In genomic region chr7:76392531-76393115, GRCh38 we compare ENCODE assay signal across 8 cellular contexts. TPM values are rescaled to one million over a fixed set of nuclear protein-coding genes. Genes with fewer than 3 reads are reported as not detected.
A peak's percentile ranks its signal among the peaks of the same experiment; 100 is the strongest.
DNase-seq lines count a peak whose midpoint lies in the region; ATAC-seq, FAIRE-seq and TF ChIP-seq lines count a peak whose summit lies in the region.

No MANE protein-coding gene starts in this region.

- H2AFZ ChIP-seq in astrocyte (ENCODE audit: low read depth, low read length) = peak overlapping the region; percentile 99

- WGBS in right lobe of liver (ENCODE audit: insufficient coverage, low coverage, low lambda C conversion rate, missing lambda C conversion rate) = 33% methylated on average over 5 of the region's 12 CpGs

- H3K9me3 ChIP-seq in astrocyte (ENCODE audit: insufficient read depth, low read depth, low read length) (no peaks in the 10 kb centered on the region), right lobe of liver (no peaks in the 10 kb centered on the region), tibial artery (no peaks in the 10 kb centered on the region)

- H3K27me3 ChIP-seq in astrocyte (ENCODE audit: insufficient read depth, low read length) = no peaks in the 10 kb centered on the region
- H3K27me3 ChIP-seq in right lobe of liver = no peaks in the 10 kb centered on the region
- no peaks in the 10 kb centered on the region for H3K27me3 ChIP-seq in tibial artery

- peak overlapping the region; percentile 99 for H3K4me2 ChIP-seq in astrocyte (ENCODE audit: low read length)

- peaks cover 24% of the 10 kb centered on the region for H3K4me1 Mint-ChIP-seq in activated T-cell treated with anti-CD3 and anti-CD28 coated beads, Interleukin-2, amount 50 U/mL, for 72 hours (ENCODE audit: low read depth)
- H3K4me1 Mint-ChIP-seq in astrocyte (ENCODE audit: low read depth, unreplicated experiment) = peaks cover 8% of the 10 kb centered on the region

- H3K27ac ChIP-seq in astrocyte (ENCODE audit: low read depth, low read length) (peak overlapping the region; percentile 10), right lobe of liver (peak overlapping the region; percentile 85 to 93 (median 90)), tibial artery (peak overlapping the region; percentile 72 to 85)

- H3K79me2 ChIP-seq in astrocyte (ENCODE audit: insufficient read depth, low read length) = no peaks in the 10 kb centered on the region

- DNase-seq in activated T-cell treated with anti-CD3 and anti-CD28 coated beads, Interleukin-2, amount 50 U/mL, for 72 hours = no peak
- DNase-seq in activated T-cell treated with anti-CD3 and anti-CD28 coated beads, Interleukin-2, amount 50 U/mL, for 1 hour = no peak
- DNase-seq in astrocyte (ENCODE audit: low read depth) (no peak), right lobe of liver (no peak), tibial artery (no peak), AG08395 (ENCODE audit: low spot score) (no peak), NCI-H2029 treated with DMSO at 0.1 percent for 48 hours (lab: John Stamatoyannopoulos, UW) (no peak)

- H4K20me1 ChIP-seq in astrocyte (ENCODE audit: insufficient read depth, low read length) = no peaks in the 10 kb centered on the region

- ATAC-seq in activated T-cell treated with anti-CD3 and anti-CD28 coated beads, Interleukin-2, amount 50 U/mL, for 72 hours (replicated peaks in 1 of 2) = peak; percentile 0 to 3
- peak in 2 of 4 donors; percentile 59 to 71 for ATAC-seq in right lobe of liver
- no peak for ATAC-seq in HG03095 (IDR thresholded peaks at IDR 0.05; ENCODE audit: unreplicated experiment)

- H3K4me3 ChIP-seq in astrocyte (ENCODE audit: insufficient read depth, low read depth, low read length) (peak overlapping the region; percentile 73), right lobe of liver (peak overlapping the region; percentile 70 to 81 (median 71)), tibial artery (peak overlapping the region; percentile 56 to 70)

- peak overlapping the region; percentile 85 for H3K9ac ChIP-seq in astrocyte (ENCODE audit: low read length)

- H3K4me3 Mint-ChIP-seq in activated T-cell treated with anti-CD3 and anti-CD28 coated beads, Interleukin-2, amount 50 U/mL, for 72 hours = peak overlapping the region; percentile 90
- H3K4me3 Mint-ChIP-seq in astrocyte (ENCODE audit: unreplicated experiment) = peak overlapping the region; percentile 76

- no peak for FAIRE-seq in astrocyte (lab: Jason Lieb, UNC)

- H3K36me3 ChIP-seq in astrocyte (ENCODE audit: insufficient read depth, low read length) (no peaks in the 10 kb centered on the region), right lobe of liver (no peaks in the 10 kb centered on the region), tibial artery (no peaks in the 10 kb centered on the region)

- no peaks in the 10 kb centered on the region for H3K36me3 Mint-ChIP-seq in activated T-cell treated with anti-CD3 and anti-CD28 coated beads, Interleukin-2, amount 50 U/mL, for 72 hours (ENCODE audit: insufficient read depth in 2 of 2)
- H3K36me3 Mint-ChIP-seq in astrocyte (ENCODE audit: low read depth, unreplicated experiment) = peaks cover 2% of the 10 kb centered on the region

- H3K4me1 ChIP-seq in astrocyte (ENCODE audit: insufficient read depth, low read length) = peaks cover 11% of the 10 kb centered on the region
- peaks cover 0 to 21% (median 0%) of the 10 kb centered on the region in 4 donors for H3K4me1 ChIP-seq in right lobe of liver
- peaks cover 0 to 31% (median 18%) of the 10 kb centered on the region in 4 donors for H3K4me1 ChIP-seq in tibial artery

- H3K9me3 Mint-ChIP-seq in activated T-cell treated with anti-CD3 and anti-CD28 coated beads, Interleukin-2, amount 50 U/mL, for 72 hours = no peaks in the 10 kb centered on the region
- no peaks in the 10 kb centered on the region for H3K9me3 Mint-ChIP-seq in astrocyte (ENCODE audit: unreplicated experiment)

- TF ChIP-seq POLR2A in right lobe of liver (IDR thresholded peaks at IDR 0.05) = no peak

- TF ChIP-seq CTCF in astrocyte (IDR thresholded peaks at IDR 0.05; ENCODE audit: insufficient read depth, low read depth, low read length) (no peak), right lobe of liver (IDR thresholded peaks at IDR 0.05) (no peak), tibial artery (IDR thresholded peaks at IDR 0.05) (no peak)

- H3K27me3 Mint-ChIP-seq in activated T-cell treated with anti-CD3 and anti-CD28 coated beads, Interleukin-2, amount 50 U/mL, for 72 hours (ENCODE audit: low read depth) = no peaks in the 10 kb centered on the region
- peaks cover 3% of the 10 kb centered on the region for H3K27me3 Mint-ChIP-seq in astrocyte (ENCODE audit: low read depth, unreplicated experiment)

- intact Hi-C loops in right lobe of liver (cut with DNase I) = no loop called here
- intact Hi-C loops in tibial artery (cut with DNase I; ENCODE audit: low total_unique reads) = no loop called here

- peak overlapping the region; percentile 93 for H3K27ac Mint-ChIP-seq in activated T-cell treated with anti-CD3 and anti-CD28 coated beads, Interleukin-2, amount 50 U/mL, for 72 hours
- peak overlapping the region; percentile 94 for H3K27ac Mint-ChIP-seq in astrocyte (ENCODE audit: unreplicated experiment)

RNA-seq across cellular contexts. Expression of gene SSC4D, which starts 16.9 kb away (rescaled TPM):
- total RNA-seq in activated T-cell treated with anti-CD3 and anti-CD28 coated beads, Interleukin-2, amount 50 U/mL, for 72 hours = 1 to 10 TPM in 1 of 2 donors, under 1 TPM in 1; 0.60 to 1.0 TPM
- total RNA-seq in astrocyte = 6.0 and 7.4 TPM in 2 replicates
- 1 to 10 TPM; 1.2 to 2.6 (median 1.2) TPM for total RNA-seq in right lobe of liver

RNA-seq across cellular contexts. Expression of gene ZP3, which starts 32.1 kb away (rescaled TPM):
- 10 to 100 TPM in 1 of 2 donors, 1 to 10 TPM in 1; 7.7 to 11.8 TPM for total RNA-seq in activated T-cell treated with anti-CD3 and anti-CD28 coated beads, Interleukin-2, amount 50 U/mL, for 72 hours
- total RNA-seq in astrocyte (1.4 and 2.6 TPM in 2 replicates), right lobe of liver (1 to 10 TPM in 1 of 6 experiments, under 1 TPM in 4, not detected in 1; 0.27 to 2.8 (median 0.62) TPM)

RNA-seq across cellular contexts. Expression of gene YWHAG, which starts 33.8 kb away (rescaled TPM):
- 100 to 1,000 TPM; 107 to 120 TPM for total RNA-seq in activated T-cell treated with anti-CD3 and anti-CD28 coated beads, Interleukin-2, amount 50 U/mL, for 72 hours
- total RNA-seq in astrocyte (344 and 351 TPM in 2 replicates), right lobe of liver (10 to 100 TPM; 43.5 to 69.1 (median 58.4) TPM)

Comparison
In these comparisons a context has a peak if more than half of its experiments do, and no peak if none do; other contexts are left out.
1. H3K27ac ChIP-seq: peak in every context shown above with its lines; median percentile 90 in right lobe of liver; 78 in tibial artery; 10 in astrocyte.